Comparison of ENCODE assay signal across 22 cellular contexts in the genomic region with DNA sequence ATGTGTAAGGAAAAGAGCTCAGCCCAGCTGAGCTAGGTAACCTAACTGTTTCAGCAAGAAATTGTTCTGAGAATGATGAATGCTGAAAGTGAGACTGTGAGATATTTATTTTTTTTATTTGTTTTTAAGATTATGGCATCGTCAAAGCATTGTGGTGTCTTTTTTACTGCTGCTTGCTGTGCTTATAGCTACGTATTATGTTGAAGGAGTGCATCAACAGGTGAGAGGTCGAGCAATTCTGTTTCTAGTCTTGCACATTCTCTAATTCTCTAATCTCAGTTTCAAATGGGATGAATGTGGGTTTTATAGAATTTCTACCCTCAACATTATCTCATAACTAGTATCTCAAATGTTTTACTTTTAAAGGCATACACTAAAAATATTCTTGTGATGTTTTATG.
"Had no signal": no experiment of that assay in that cellular context is flagged by ENCODE, and none has a peak within 500 bp of the region (broad histone marks: within the 10 kb centered on the region; RNA-seq: fewer than 3 reads in every experiment).

No MANE protein-coding gene starts in this region.

- ATAC-seq: HepG2, SK-N-SH treated with all-trans-retinoic acid at 6 μM for 48 hours had no signal

- H3K4me3 ChIP-seq: MG63 had no signal

- DNase-seq: IMR-90, Karpas-422, KG1, MG63, NCI-H1092, NCI-H1105 treated with DMSO at 0.1 percent for 48 hours, NCI-H1417 treated with DMSO at 0.1 percent for 48 hours, NCI-H146, NCI-H1694 treated with DMSO at 0.1 percent for 48 hours, NCI-H1930, NCI-H2081, NCI-H2107, NCI-H226, NCI-H446, NCI-H510A, NCI-H524 treated with DMSO at 0.1 percent for 48 hours, NCI-H69, NCI-H774, RPMI8226, SHP77 had no signal

- H3K27me3 ChIP-seq: MG63 had no signal

- H3K9me3 ChIP-seq: MG63 had no signal
